9 cellular contexts compared by ENCODE assay signal in genomic region chr2:72917875-72918660, GRCh38. TPM values are rescaled to one million over a fixed set of nuclear protein-coding genes. Genes with fewer than 3 reads are reported as not detected.
DNase-seq lines count a peak whose midpoint lies in the region; ATAC-seq and TF ChIP-seq lines count a peak whose summit lies in the region.
"Had no signal": no experiment of that assay in that cellular context is flagged by ENCODE, and none has a peak within 500 bp of the region (broad histone marks: within the 10 kb centered on the region; RNA-seq: fewer than 3 reads in every experiment).

No MANE protein-coding gene starts in this region.

- H3K27ac Mint-ChIP-seq in IgD-negative memory B cell = peak overlapping the region in 1 of 3 donors; percentile 73
- no peak overlapping the region for H3K27ac Mint-ChIP-seq in dendritic cell treated with granulocyte-macrophage colony-stimulating factor and Interleukin-4, amounts not matched to agents 40 ng/mL and 50 ng/mL, for 4 days

- TF ChIP-seq CTCF in parathyroid adenoma (IDR thresholded peaks at IDR 0.05) = no peak

- no peaks in the 10 kb centered on the region for H3K9me3 ChIP-seq in parathyroid adenoma (ENCODE audit: control insufficient read depth, low read length)

- no peaks in the 10 kb centered on the region for H3K36me3 Mint-ChIP-seq in IgD-negative memory B cell
- no peaks in the 10 kb centered on the region for H3K36me3 Mint-ChIP-seq in dendritic cell treated with granulocyte-macrophage colony-stimulating factor and Interleukin-4, amounts not matched to agents 40 ng/mL and 50 ng/mL, for 4 days (ENCODE audit: low read depth)

- H3K9me3 Mint-ChIP-seq in IgD-negative memory B cell = peaks cover 0 to 2% (median 0%) of the 10 kb centered on the region in 3 donors
- no peaks in the 10 kb centered on the region for H3K9me3 Mint-ChIP-seq in dendritic cell treated with granulocyte-macrophage colony-stimulating factor and Interleukin-4, amounts not matched to agents 40 ng/mL and 50 ng/mL, for 4 days

- H3K27me3 Mint-ChIP-seq in IgD-negative memory B cell = peaks cover 71% of the 10 kb centered on the region
- H3K27me3 Mint-ChIP-seq in dendritic cell treated with granulocyte-macrophage colony-stimulating factor and Interleukin-4, amounts not matched to agents 40 ng/mL and 50 ng/mL, for 4 days = peaks cover 92% of the 10 kb centered on the region

- H3K4me1 ChIP-seq in parathyroid adenoma = no peaks in the 10 kb centered on the region

- peak overlapping the region; percentile 48 for H2AFZ ChIP-seq in parathyroid adenoma

- no peak for ATAC-seq in HG03196 (IDR thresholded peaks at IDR 0.05; ENCODE audit: unreplicated experiment)

- H3K79me2 ChIP-seq in parathyroid adenoma = no peaks in the 10 kb centered on the region

- intact Hi-C loops in dendritic cell treated with granulocyte-macrophage colony-stimulating factor and Interleukin-4, amounts not matched to agents 40 ng/mL and 50 ng/mL, for 4 days (cut with micrococcal nuclease) = no loop called here

- no peak overlapping the region for H3K27ac ChIP-seq in parathyroid adenoma

- peak overlapping the region; percentile 48 to 87 (median 71) for H3K4me3 Mint-ChIP-seq in IgD-negative memory B cell
- H3K4me3 Mint-ChIP-seq in dendritic cell treated with granulocyte-macrophage colony-stimulating factor and Interleukin-4, amounts not matched to agents 40 ng/mL and 50 ng/mL, for 4 days = peak overlapping the region; percentile 42

- H3K9ac ChIP-seq in parathyroid adenoma = no peak overlapping the region

- no peaks in the 10 kb centered on the region for H3K27me3 ChIP-seq in parathyroid adenoma (ENCODE audit: control insufficient read depth, insufficient read depth, low read length)

- peak overlapping the region; percentile 62 for H3K4me2 ChIP-seq in parathyroid adenoma (ENCODE audit: low read length)

- H3K36me3 ChIP-seq in parathyroid adenoma (ENCODE audit: control insufficient read depth, insufficient read depth, low read length) = no peaks in the 10 kb centered on the region

- peak overlapping the region; percentile 35 for H3K4me3 ChIP-seq in parathyroid adenoma (ENCODE audit: low read depth, low read length)

- peak; percentile 26 for DNase-seq in NCI-H345 (lab: John Stamatoyannopoulos, UW)
- DNase-seq in NCI-H345 treated with DMSO at 0.1 percent for 48 hours (lab: John Stamatoyannopoulos, UW; ENCODE audit: unreplicated experiment) = no peak
- no peak for DNase-seq in NCI-H1092 treated with DMSO at 0.1 percent for 48 hours (lab: John Stamatoyannopoulos, UW)
- no peak for DNase-seq in kidney glomerular epithelial cell (lab: John Stamatoyannopoulos, UW)

- peaks cover 5 to 14% (median 10%) of the 10 kb centered on the region in 3 donors for H3K4me1 Mint-ChIP-seq in IgD-negative memory B cell
- peaks cover 35% of the 10 kb centered on the region for H3K4me1 Mint-ChIP-seq in dendritic cell treated with granulocyte-macrophage colony-stimulating factor and Interleukin-4, amounts not matched to agents 40 ng/mL and 50 ng/mL, for 4 days (ENCODE audit: low read depth)

RNA-seq across cellular contexts. Expression of gene EMX1, which starts 0.7 kb away (rescaled TPM):
- polyA plus RNA-seq in IgD-negative memory B cell = not detected
- polyA plus RNA-seq: BJ had no signal

RNA-seq across cellular contexts. Expression of gene SPR, which starts 30.9 kb away (rescaled TPM):
- polyA plus RNA-seq in IgD-negative memory B cell = not detected
